8 cellular contexts compared by ENCODE assay signal in the genomic region with DNA sequence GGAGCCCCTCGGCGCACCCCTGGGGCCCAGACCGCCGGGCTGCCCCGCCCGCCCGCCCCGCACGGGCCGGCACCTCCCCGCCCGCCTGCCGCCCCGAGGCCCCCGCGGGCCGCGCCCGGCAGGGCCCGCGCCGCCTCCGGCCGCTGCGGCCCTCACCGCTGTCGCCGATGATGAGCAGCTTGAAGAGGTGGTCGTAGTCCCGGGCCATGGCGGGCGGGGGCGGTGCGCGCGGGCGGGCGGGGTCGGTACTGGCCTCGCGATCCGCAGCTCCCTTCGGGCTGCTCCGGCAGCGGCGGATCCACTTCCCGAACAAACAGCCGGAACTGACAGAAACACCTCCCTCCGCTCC. TPM values are rescaled to one million over a fixed set of nuclear protein-coding genes. Genes with fewer than 3 reads are reported as not detected.
DNase-seq lines count a peak whose midpoint lies in the region; ATAC-seq and TF ChIP-seq lines count a peak whose summit lies in the region.

A gene (minus strand): TSS at position 311 of the 349 bp plus-strand sequence. CDS start 103 bp downstream, at position 208.

- DNase-seq in AG04449 (ENCODE audit: low read depth, low spot score) (no peak), ascending aorta (ENCODE audit: low spot score in 2 of 2) (no peak), GF-D8 (lab: John Stamatoyannopoulos, UW) (no peak)
- no peak for DNase-seq in stimulated activated naive B cell treated with anti-CD40 and anti-IgM and Interleukin-4, amounts not matched to agents 10 μg/mL and 1 μg/mL and 100 μg/mL, for 72 hours

- peaks cover 60 to 86% of the 10 kb centered on the region in 2 donors for H3K4me1 Mint-ChIP-seq in stimulated activated naive B cell treated with anti-CD40 and anti-IgM and Interleukin-4, amounts not matched to agents 10 μg/mL and 1 μg/mL and 100 μg/mL, for 72 hours

- intact Hi-C loops in ascending aorta (cut with DNase I): loop anchor here (2.0 kb wide), 1 partner anchor 78 kb away; a partner anchor contains a TSS

- peak within 1 kb of the TSS; percentile 90 for H3K4me3 ChIP-seq in AG04449 (ENCODE audit: low read depth, low read length)
- peak within 1 kb of the TSS; percentile 87 to 89 for H3K4me3 ChIP-seq in ascending aorta
- peak within 1 kb of the TSS; percentile 93 for H3K4me3 ChIP-seq in iPS-20b (ENCODE audit: low read length)

- H3K4me1 ChIP-seq in ascending aorta (peaks cover 13 to 31% of the 10 kb centered on the region in 2 donors), iPS-20b (ENCODE audit: insufficient read depth, low read length) (peaks cover 5% of the 10 kb centered on the region)

- ATAC-seq in HG02885 (IDR thresholded peaks at IDR 0.05; ENCODE audit: poor library complexity, unreplicated experiment) (peak; percentile 3), GM18861 (IDR thresholded peaks at IDR 0.05; ENCODE audit: unreplicated experiment) (no peak), HG02852 (IDR thresholded peaks at IDR 0.05; ENCODE audit: unreplicated experiment) (no peak)
- ATAC-seq in stimulated activated naive B cell treated with anti-CD40 and anti-IgM and Interleukin-4, amounts not matched to agents 10 μg/mL and 1 μg/mL and 100 μg/mL, for 72 hours (replicated peaks): no peak

- peak within 1 kb of the TSS; percentile 98 to 100 for H3K4me3 Mint-ChIP-seq in stimulated activated naive B cell treated with anti-CD40 and anti-IgM and Interleukin-4, amounts not matched to agents 10 μg/mL and 1 μg/mL and 100 μg/mL, for 72 hours

- CTCF ChIA-PET in AG04449 (lab: Yijun Ruan, JAX): no interaction called here

- H3K9me3 Mint-ChIP-seq in stimulated activated naive B cell treated with anti-CD40 and anti-IgM and Interleukin-4, amounts not matched to agents 10 μg/mL and 1 μg/mL and 100 μg/mL, for 72 hours: no peaks in the 10 kb centered on the region

- H3K36me3 ChIP-seq in ascending aorta (no peaks in the 10 kb centered on the region), iPS-20b (ENCODE audit: insufficient read depth, low read depth, low read length) (peaks cover 15% of the 10 kb centered on the region; the same call in 1 of the 2 replicates)

- H3K27ac Mint-ChIP-seq in stimulated activated naive B cell treated with anti-CD40 and anti-IgM and Interleukin-4, amounts not matched to agents 10 μg/mL and 1 μg/mL and 100 μg/mL, for 72 hours: peak within 1 kb of the TSS; percentile 98

- H3K27me3 Mint-ChIP-seq in stimulated activated naive B cell treated with anti-CD40 and anti-IgM and Interleukin-4, amounts not matched to agents 10 μg/mL and 1 μg/mL and 100 μg/mL, for 72 hours: no peaks in the 10 kb centered on the region

- H3K9ac ChIP-seq in iPS-20b (ENCODE audit: low read depth, low read length): peak within 1 kb of the TSS; percentile 88

- H3K9me3 ChIP-seq in ascending aorta (no peaks in the 10 kb centered on the region), iPS-20b (ENCODE audit: insufficient read depth, low read depth, low read length) (no peaks in the 10 kb centered on the region)

- H3K27me3 ChIP-seq in ascending aorta (no peaks in the 10 kb centered on the region), iPS-20b (ENCODE audit: insufficient read depth, low read length) (no peaks in the 10 kb centered on the region)

- H3K27ac ChIP-seq in ascending aorta (peak within 1 kb of the TSS; percentile 92 to 94), iPS-20b (ENCODE audit: low read length) (peak within 1 kb of the TSS; percentile 1)

- no peak for TF ChIP-seq CTCF in AG04449 (IDR thresholded peaks at IDR 0.05; ENCODE audit: insufficient read depth, low read length, missing control alignments)
- no peak for TF ChIP-seq CTCF in ascending aorta (IDR thresholded peaks at IDR 0.05)

- peaks cover 19 to 53% of the 10 kb centered on the region in 2 donors for H3K36me3 Mint-ChIP-seq in stimulated activated naive B cell treated with anti-CD40 and anti-IgM and Interleukin-4, amounts not matched to agents 10 μg/mL and 1 μg/mL and 100 μg/mL, for 72 hours

- POLR2A ChIA-PET in AG04449 (lab: Yijun Ruan, JAX): interaction anchor here (1.2 to 3.1 kb wide), 3 partner anchors 10 to 84 kb away, joined by 3 to 16 read pairs (median 9); a partner anchor contains a TSS

RNA-seq across cellular contexts. Expression of the gene that starts here (rescaled TPM):
- 39.2 TPM for total RNA-seq in ascending aorta
